21 cellular contexts compared by ENCODE assay signal in genomic region chr18:49658871-49659378, GRCh38.
DNase-seq lines count a peak whose midpoint lies in the region; ATAC-seq and TF ChIP-seq lines count a peak whose summit lies in the region.
"Had no signal": no experiment of that assay in that cellular context is flagged by ENCODE, and none has a peak within 500 bp of the region (broad histone marks: within the 10 kb centered on the region; RNA-seq: fewer than 3 reads in every experiment).

No MANE protein-coding gene starts in this region.

- no peak for DNase-seq in hepatocyte (ENCODE audit: low spot score)
- no peak for DNase-seq in mesothelial cell of epicardium (ENCODE audit: low spot score in 2 of 2, unreplicated experiment in 2 of 2)
- DNase-seq in foreskin keratinocyte: no peak
- no peak for DNase-seq in head of caudate nucleus
- DNase-seq: EL, GM23248, Karpas-422, NCI-H1417, NCI-H187, NCI-H446 treated with DMSO at 0.1 percent for 48 hours, NCI-H526 treated with DMSO at 0.1 percent for 48 hours, OCI-M1 had no signal

- no peaks in the 10 kb centered on the region for H3K9me2 ChIP-seq in hepatocyte (replicated peaks; ENCODE audit: insufficient read depth)

- H3K36me3 Mint-ChIP-seq in mesothelial cell of epicardium: no peaks in the 10 kb centered on the region
- H3K36me3 Mint-ChIP-seq: CD14-positive monocyte, IgD-negative memory B cell had no signal

- no peak for ATAC-seq in GM21528 (IDR thresholded peaks at IDR 0.05; ENCODE audit: low FRiP score, unreplicated experiment)
- ATAC-seq in foreskin keratinocyte: no peak
- ATAC-seq in HG03520 (IDR thresholded peaks at IDR 0.05; ENCODE audit: unreplicated experiment): no peak
- ATAC-seq: A549, Right ventricle myocardium inferior had no signal

- WGBS in hepatocyte (ENCODE audit: low lambda C conversion rate, missing lambda C conversion rate): 55% methylated on average over 5 of the region's 5 CpGs

- no peaks in the 10 kb centered on the region for H3K9me3 ChIP-seq in HUES6 (ENCODE audit: control insufficient read depth, insufficient read depth, low read depth, low read length)
- H3K9me3 ChIP-seq in hepatocyte (ENCODE audit: low read depth): no peaks in the 10 kb centered on the region
- H3K9me3 ChIP-seq: A549, SJSA1 had no signal

- no peaks in the 10 kb centered on the region for H3K9me3 Mint-ChIP-seq in mesothelial cell of epicardium
- H3K9me3 Mint-ChIP-seq: CD14-positive monocyte, IgD-negative memory B cell had no signal

- no peak overlapping the region for H3K4me3 Mint-ChIP-seq in mesothelial cell of epicardium
- H3K4me3 Mint-ChIP-seq: B cell, CD14-positive monocyte, IgD-negative memory B cell had no signal

- TF ChIP-seq CTCF in hepatocyte (IDR thresholded peaks at IDR 0.05; ENCODE audit: poor library complexity): no peak
- no peak for TF ChIP-seq CTCF in mesothelial cell of epicardium (IDR thresholded peaks at IDR 0.05; ENCODE audit: unreplicated experiment)
- no peak for TF ChIP-seq CTCF in foreskin keratinocyte (conservative IDR thresholded peaks at IDR 0.05)

- no peak overlapping the region for H3K27ac ChIP-seq in HUES6 (ENCODE audit: low read depth, low read length)
- peak overlapping the region; percentile 59 for H3K27ac ChIP-seq in hepatocyte
- H3K27ac ChIP-seq in foreskin keratinocyte: no peak overlapping the region
- H3K27ac ChIP-seq: A549, GM23248, SJSA1 had no signal

- intact Hi-C loops in head of caudate nucleus (cut with DNase I): no loop called here

- H3K27me3 Mint-ChIP-seq in mesothelial cell of epicardium (ENCODE audit: low read depth): peaks cover 3% of the 10 kb centered on the region

- H3K27ac Mint-ChIP-seq in mesothelial cell of epicardium: peak overlapping the region; percentile 47
- H3K27ac Mint-ChIP-seq: B cell, IgD-negative memory B cell had no signal

- no peak overlapping the region for H2AFZ ChIP-seq in hepatocyte
- H2AFZ ChIP-seq: GM23248 had no signal

- no peaks in the 10 kb centered on the region for H3K79me2 ChIP-seq in hepatocyte

- no peak overlapping the region for H3K4me3 ChIP-seq in HUES6 (ENCODE audit: low read depth, low read length)
- H3K4me3 ChIP-seq in hepatocyte: no peak overlapping the region
- H3K4me3 ChIP-seq: A549, GM23248, SJSA1 had no signal

- H3K9ac ChIP-seq in HUES6 (ENCODE audit: low read length): peak overlapping the region; percentile 22
- H3K9ac ChIP-seq: GM23248 had no signal

- H3K4me2 ChIP-seq in hepatocyte: no peak overlapping the region
- H3K4me2 ChIP-seq: A549 had no signal

- no peaks in the 10 kb centered on the region for H3K27me3 ChIP-seq in HUES6 (ENCODE audit: control insufficient read depth, insufficient read depth, low read length)
- H3K27me3 ChIP-seq in hepatocyte: no peaks in the 10 kb centered on the region
- H3K27me3 ChIP-seq in foreskin keratinocyte: peaks cover 4% of the 10 kb centered on the region
- H3K27me3 ChIP-seq: SJSA1 had no signal

- H4K20me1 ChIP-seq in hepatocyte (ENCODE audit: insufficient read depth, poor library complexity, severe bottlenecking): no peaks in the 10 kb centered on the region

- H3K36me3 ChIP-seq in HUES6 (ENCODE audit: control insufficient read depth, insufficient read depth, low read length) (no peaks in the 10 kb centered on the region), hepatocyte (replicated peaks; ENCODE audit: insufficient read depth, low read depth) (no peaks in the 10 kb centered on the region)
- H3K36me3 ChIP-seq: SJSA1 had no signal

- H3K4me1 Mint-ChIP-seq in mesothelial cell of epicardium: peaks cover 27% of the 10 kb centered on the region
- H3K4me1 Mint-ChIP-seq: B cell, CD14-positive monocyte, IgD-negative memory B cell had no signal

- H3K4me1 ChIP-seq in HUES6 (ENCODE audit: control insufficient read depth, insufficient read depth, low read length) (peaks cover 24% of the 10 kb centered on the region), hepatocyte (ENCODE audit: insufficient read depth) (peaks cover 8% of the 10 kb centered on the region), foreskin keratinocyte (peaks cover 3% of the 10 kb centered on the region)
- H3K4me1 ChIP-seq: A549 had no signal
